In genomic region chr7:122883049-122883670, GRCh38 we compare ENCODE assay signal across 17 cellular contexts. TPM values are rescaled to one million over a fixed set of nuclear protein-coding genes. Genes with fewer than 3 reads are reported as not detected.
DNase-seq lines count a peak whose midpoint lies in the region; TF ChIP-seq lines count a peak whose summit lies in the region.
"Had no signal": no experiment of that assay in that cellular context is flagged by ENCODE, and none has a peak within 500 bp of the region (broad histone marks: within the 10 kb centered on the region; RNA-seq: fewer than 3 reads in every experiment).

No MANE protein-coding gene starts in this region.

- peaks cover 54% of the 10 kb centered on the region for H3K27me3 Mint-ChIP-seq in nephron (ENCODE audit: low read depth)

- H3K27ac ChIP-seq in SK-N-MC: no peak overlapping the region

- peak overlapping the region; percentile 2 for H3K9ac ChIP-seq in SK-N-MC (ENCODE audit: insufficient read length)

- H3K4me3 ChIP-seq in SK-N-MC: peak overlapping the region; percentile 95

- H3K36me3 Mint-ChIP-seq in nephron (ENCODE audit: low read depth): no peaks in the 10 kb centered on the region
- H3K36me3 Mint-ChIP-seq: immature natural killer cell had no signal

- peak; percentile 16 for DNase-seq in H4 (ENCODE audit: low spot score)
- peak; percentile 78 for DNase-seq in NCI-H2029 treated with DMSO at 0.1 percent for 48 hours (lab: John Stamatoyannopoulos, UW)
- DNase-seq in SK-N-MC (ENCODE audit: low read depth, low spot score): no peak
- DNase-seq in NCI-H446 treated with DMSO at 0.1 percent for 48 hours (lab: John Stamatoyannopoulos, UW): no peak
- no peak for DNase-seq in nucleus accumbens (lab: John Stamatoyannopoulos, UW)
- DNase-seq in stimulated activated naive CD4-positive, alpha-beta T cell treated with Interleukin-2 at 50 U/mL for 16 hours (lab: John Stamatoyannopoulos, UW): no peak
- DNase-seq: activated CD4-positive, alpha-beta T cell treated with anti-CD3 and anti-CD28 coated beads for 48 hours; amygdala; effector CD8-positive, alpha-beta T cell; HFFc6; immature natural killer cell; KG1; mammary epithelial cell; pancreas; stimulated activated CD4-positive, alpha-beta T cell treated with anti-CD3 and anti-CD28 coated beads, Interleukin-2, amount 100 ng/mL, for 48 hours; substantia nigra had no signal

- no peak for TF ChIP-seq CTCF in nephron (IDR thresholded peaks at IDR 0.05; ENCODE audit: unreplicated experiment in 3 of 3)

- no peaks in the 10 kb centered on the region; the same call in 1 of the 2 replicates for H3K36me3 ChIP-seq in SK-N-MC (ENCODE audit: insufficient read depth, low read length)
- H3K36me3 ChIP-seq: pancreas had no signal

- no peaks in the 10 kb centered on the region for H3K9me3 Mint-ChIP-seq in nephron
- H3K9me3 Mint-ChIP-seq: HFFc6 had no signal

- peaks cover 18% of the 10 kb centered on the region for H3K4me1 Mint-ChIP-seq in nephron
- H3K4me1 Mint-ChIP-seq: immature natural killer cell had no signal

- peak overlapping the region; percentile 9 to 48 (median 38) for H3K4me3 Mint-ChIP-seq in nephron
- H3K4me3 Mint-ChIP-seq: HFFc6, immature natural killer cell had no signal

- H3K27ac Mint-ChIP-seq in nephron: peak overlapping the region in 1 of 3 experiments; percentile 12
- H3K27ac Mint-ChIP-seq: HFFc6, immature natural killer cell had no signal

- no peaks in the 10 kb centered on the region for H3K9me3 ChIP-seq in SK-N-MC (ENCODE audit: low read depth, low read length)
- H3K9me3 ChIP-seq: pancreas had no signal

RNA-seq across cellular contexts. Expression of gene CADPS2, which starts 3.1 kb away (rescaled TPM):
- total RNA-seq in H4 (2014; rRNA removed; shearing (Covaris generic)): 22.4 and 23.3 TPM in 2 replicates
- total RNA-seq: HFFc6 had no signal

Comparison
In these comparisons a context has a peak if more than half of its experiments do, and no peak if none do; other contexts are left out.
1. DNase-seq: peak in H4 (single experiment) and NCI-H2029 treated with DMSO at 0.1 percent for 48 hours (single experiment); none in SK-N-MC (single experiment), NCI-H446 treated with DMSO at 0.1 percent for 48 hours (single experiment), nucleus accumbens (0 of 56) and stimulated activated naive CD4-positive, alpha-beta T cell treated with Interleukin-2 at 50 U/mL for 16 hours (single experiment).